In genomic region chr11:97667057-97667456, GRCh38 we compare ENCODE assay signal across 23 cellular contexts.
"Had no signal": no experiment of that assay in that cellular context is flagged by ENCODE, and none has a peak within 500 bp of the region (broad histone marks: within the 10 kb centered on the region; RNA-seq: fewer than 3 reads in every experiment).

No MANE protein-coding gene starts in this region.

- H2AFZ ChIP-seq: hepatocyte had no signal

- H3K27ac Mint-ChIP-seq: memory B cell; naive thymus-derived CD4-positive, alpha-beta T cell; natural killer cell treated with Interleukin-12 subunit alpha and Interleukin-12 subunit beta and Interleukin-15 and Interleukin-18, amount 100 ng/mL, for 72 hours; type B pancreatic cell had no signal

- H3K4me3 ChIP-seq: heart right ventricle, hepatocyte, left ventricle myocardium inferior, mucosa of descending colon, pancreas, psoas muscle, right lobe of liver, skin epidermis, suprapubic skin, tibial nerve, vagina had no signal

- H3K36me3 Mint-ChIP-seq: memory B cell; naive thymus-derived CD4-positive, alpha-beta T cell; natural killer cell treated with Interleukin-12 subunit alpha and Interleukin-12 subunit beta and Interleukin-15 and Interleukin-18, amount 100 ng/mL, for 72 hours; type B pancreatic cell had no signal

- H3K27me3 Mint-ChIP-seq: memory B cell; naive thymus-derived CD4-positive, alpha-beta T cell; natural killer cell treated with Interleukin-12 subunit alpha and Interleukin-12 subunit beta and Interleukin-15 and Interleukin-18, amount 100 ng/mL, for 72 hours; type B pancreatic cell had no signal

- DNase-seq: heart right ventricle; islet precursor cell; left ventricle myocardium inferior; midbrain; mucosa of descending colon; naive thymus-derived CD4-positive, alpha-beta T cell; nucleus accumbens; psoas muscle; right lobe of liver; stimulated activated CD4-positive, alpha-beta T cell treated with anti-CD3 and anti-CD28 coated beads, Interleukin-12 subunit alpha, Interleukin-12 subunit beta, amount 100 ng/mL, for 4 hours; stimulated activated CD4-positive, alpha-beta T cell treated with anti-CD3 and anti-CD28 coated beads, Interleukin-15, amount 100 ng/mL, for 24 hours; stimulated activated CD4-positive, alpha-beta T cell treated with anti-CD3 and anti-CD28 coated beads, Interleukin-2, amount 100 ng/mL, for 24 hours; stimulated activated CD4-positive, alpha-beta T cell treated with anti-CD3 and anti-CD28 coated beads, Interleukin-4, amount 100 ng/mL, for 1 hour; stimulated activated naive CD4-positive, alpha-beta T cell had no signal

- H3K27ac ChIP-seq: heart right ventricle, hepatocyte, left ventricle myocardium inferior, pancreas, psoas muscle, right lobe of liver, skin epidermis, suprapubic skin, tibial nerve, vagina had no signal

- H3K9me3 ChIP-seq: pancreas, psoas muscle, right lobe of liver, vagina had no signal

- H3K4me2 ChIP-seq: hepatocyte had no signal

- H3K36me3 ChIP-seq: heart right ventricle, left ventricle myocardium inferior, pancreas, right lobe of liver, suprapubic skin, tibial nerve, vagina had no signal

- H3K9me3 Mint-ChIP-seq: natural killer cell treated with Interleukin-12 subunit alpha and Interleukin-12 subunit beta and Interleukin-15 and Interleukin-18, amount 100 ng/mL, for 72 hours; type B pancreatic cell had no signal

- H3K4me1 Mint-ChIP-seq: memory B cell; naive thymus-derived CD4-positive, alpha-beta T cell had no signal

- H3K4me3 Mint-ChIP-seq: memory B cell; naive thymus-derived CD4-positive, alpha-beta T cell; natural killer cell treated with Interleukin-12 subunit alpha and Interleukin-12 subunit beta and Interleukin-15 and Interleukin-18, amount 100 ng/mL, for 72 hours; type B pancreatic cell had no signal

- H3K4me1 ChIP-seq: heart right ventricle, left ventricle myocardium inferior, pancreas, psoas muscle, right lobe of liver, suprapubic skin, tibial nerve, vagina had no signal

- H3K27me3 ChIP-seq: heart right ventricle, hepatocyte, pancreas, right lobe of liver, suprapubic skin, tibial nerve, vagina had no signal

- ATAC-seq: heart right ventricle; mucosa of descending colon; naive thymus-derived CD4-positive, alpha-beta T cell; natural killer cell treated with Interleukin-12 subunit alpha and Interleukin-12 subunit beta and Interleukin-15 and Interleukin-18, amount 100 ng/mL, for 72 hours; pancreas; psoas muscle had no signal
